In the genomic region with DNA sequence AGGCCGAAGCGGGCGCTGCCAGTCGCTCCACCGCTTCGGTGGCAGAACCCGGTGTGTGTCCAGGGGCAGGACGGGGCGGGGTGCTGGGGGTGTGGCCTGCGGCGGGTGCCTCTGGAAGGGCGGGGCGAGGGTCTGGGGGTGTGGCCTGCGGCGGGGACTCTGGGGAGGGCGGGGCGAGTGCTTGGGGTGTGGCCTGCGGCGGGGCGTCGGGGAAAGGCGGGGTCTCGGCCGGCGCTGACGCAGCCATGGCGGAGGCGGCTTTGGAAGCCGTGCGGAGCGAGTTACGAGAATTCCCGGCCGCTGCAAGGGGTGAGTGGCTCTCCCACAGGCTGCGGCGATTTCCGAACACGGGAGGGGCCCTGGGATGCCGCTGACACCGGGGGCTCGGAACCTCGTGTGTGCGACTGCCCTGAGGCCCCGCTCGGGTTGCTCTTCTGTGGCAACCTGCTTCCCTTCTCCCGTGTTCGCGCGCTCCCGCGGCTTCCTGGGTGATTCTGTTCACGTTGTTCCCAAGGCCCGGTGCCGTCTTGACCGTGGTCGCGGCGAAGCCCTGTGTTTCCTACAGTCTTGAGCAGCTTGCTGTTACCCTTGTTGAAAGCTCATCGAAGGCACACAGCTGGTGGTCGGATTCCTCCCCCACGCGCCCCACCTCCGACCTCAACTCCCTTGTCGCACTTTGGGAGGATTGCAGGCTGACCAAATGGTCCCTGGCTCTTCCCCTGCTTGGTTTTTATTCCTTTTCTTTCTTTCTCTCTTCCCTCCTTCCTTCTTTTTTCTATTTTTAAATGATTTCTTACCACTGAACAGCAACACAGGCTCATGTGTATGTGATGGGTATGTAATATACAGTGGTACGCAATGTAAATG, we compare ENCODE assay signal across 8 cellular contexts. TPM values are rescaled to one million over a fixed set of nuclear protein-coding genes. Genes with fewer than 3 reads are reported as not detected.
DNase-seq lines count a peak whose midpoint lies in the region; ATAC-seq and TF ChIP-seq lines count a peak whose summit lies in the region.

Gene JMJD7, plus strand, starts transcription at position 213 of the 867 bp plus-strand sequence. Its CDS starts 33 bp downstream, at position 246.

- TF ChIP-seq POLR2A in Raji (IDR thresholded peaks at IDR 0.05; ENCODE audit: insufficient read depth, low read depth, low read length): peak; percentile 86

- peak; percentile 36 for TF ChIP-seq EP300 in neural cell (conservative IDR thresholded peaks at IDR 0.05; ENCODE audit: poor library complexity, severe bottlenecking)

- no peaks in the 10 kb centered on the region for H3K9me3 Mint-ChIP-seq in stimulated activated naive CD8-positive, alpha-beta T cell treated with anti-CD3 and anti-CD28 coated beads, Interleukin-15, Interleukin-2, amounts not matched to agents 100 ng/mL and 50 ng/mL, for 24 hours

- no peaks in the 10 kb centered on the region for H3K9me3 ChIP-seq in neural cell (ENCODE audit: low read length)

- H3K4me3 ChIP-seq in fibroblast of the aortic adventitia (ENCODE audit: low read depth, low read length) (peak within 1 kb of the TSS; percentile 90), neural cell (ENCODE audit: low read length) (peak within 1 kb of the TSS; percentile 97)

- H2AFZ ChIP-seq in neural cell (ENCODE audit: low read depth, low read length): peak within 1 kb of the TSS; percentile 60

- peak; percentile 44 for TF ChIP-seq RAD21 in neural cell (conservative IDR thresholded peaks at IDR 0.05)

- peak within 1 kb of the TSS; percentile 71 for H3K4me2 ChIP-seq in neural cell (ENCODE audit: low read length)

- no peaks in the 10 kb centered on the region for H3K9me2 ChIP-seq in neural cell (ENCODE audit: insufficient read depth, low read length)

- peak within 1 kb of the TSS; percentile 86 for H3K4me3 Mint-ChIP-seq in stimulated activated naive CD8-positive, alpha-beta T cell treated with anti-CD3 and anti-CD28 coated beads, Interleukin-15, Interleukin-2, amounts not matched to agents 100 ng/mL and 50 ng/mL, for 24 hours

- H3K27me3 Mint-ChIP-seq in stimulated activated naive CD8-positive, alpha-beta T cell treated with anti-CD3 and anti-CD28 coated beads, Interleukin-15, Interleukin-2, amounts not matched to agents 100 ng/mL and 50 ng/mL, for 24 hours: no peaks in the 10 kb centered on the region

- H3F3A ChIP-seq in neural cell (ENCODE audit: insufficient read depth, low read length, poor library complexity, severe bottlenecking): no peaks in the 10 kb centered on the region

- H3K27ac ChIP-seq in neural cell (ENCODE audit: low read length): peak within 1 kb of the TSS; percentile 62

- DNase-seq in DMS114 treated with DMSO at 0.1 percent for 48 hours (lab: John Stamatoyannopoulos, UW; ENCODE audit: unreplicated experiment) (peak; percentile 50), KG1 (lab: John Stamatoyannopoulos, UW) (peak; percentile 77), fibroblast of the aortic adventitia (ENCODE audit: low read depth) (peak; percentile 79)
- DNase-seq in activated effector memory CD4-positive, alpha-beta T cell treated with Interleukin-2 at 50 U/mL for 16 hours: peak; percentile 91

- H3K36me3 ChIP-seq in neural cell (ENCODE audit: insufficient read depth, low read length): no peaks in the 10 kb centered on the region

- no peaks in the 10 kb centered on the region for H3K27me3 ChIP-seq in neural cell (ENCODE audit: insufficient read depth, low read depth, low read length)

- peak; percentile 60 for ATAC-seq in GM21526 (IDR thresholded peaks at IDR 0.05; ENCODE audit: low FRiP score, unreplicated experiment)

- TF ChIP-seq CTCF in fibroblast of the aortic adventitia (IDR thresholded peaks at IDR 0.05; ENCODE audit: insufficient read depth, low read length): no peak
- TF ChIP-seq CTCF in neural cell (IDR thresholded peaks at IDR 0.05; ENCODE audit: poor library complexity, severe bottlenecking): no peak

- H3K9ac ChIP-seq in neural cell (ENCODE audit: low read length): peak within 1 kb of the TSS; percentile 84

- H3K27ac Mint-ChIP-seq in stimulated activated naive CD8-positive, alpha-beta T cell treated with anti-CD3 and anti-CD28 coated beads, Interleukin-15, Interleukin-2, amounts not matched to agents 100 ng/mL and 50 ng/mL, for 24 hours: peak within 1 kb of the TSS; percentile 87

- peaks cover 38% of the 10 kb centered on the region for H3K4me1 Mint-ChIP-seq in stimulated activated naive CD8-positive, alpha-beta T cell treated with anti-CD3 and anti-CD28 coated beads, Interleukin-15, Interleukin-2, amounts not matched to agents 100 ng/mL and 50 ng/mL, for 24 hours (ENCODE audit: low read depth)

- H3K36me3 Mint-ChIP-seq in stimulated activated naive CD8-positive, alpha-beta T cell treated with anti-CD3 and anti-CD28 coated beads, Interleukin-15, Interleukin-2, amounts not matched to agents 100 ng/mL and 50 ng/mL, for 24 hours (ENCODE audit: low read depth): peaks cover 5% of the 10 kb centered on the region

- H3K79me2 ChIP-seq in neural cell (replicated peaks; ENCODE audit: insufficient read depth, low read length): peaks cover 3% of the 10 kb centered on the region

- H4K20me1 ChIP-seq in neural cell (ENCODE audit: insufficient read depth): no peaks in the 10 kb centered on the region

TF ChIP-seq in neural cell, 6 proteins besides CTCF, POLR2A, EP300 and RAD21:
- no peak for TF ChIP-seq EZH2 (IDR thresholded peaks at IDR 0.05; ENCODE audit: borderline replicate concordance, insufficient read depth, low read length, poor library complexity, severe bottlenecking)
- TF ChIP-seq SMC3 (conservative IDR thresholded peaks at IDR 0.05; ENCODE audit: poor library complexity): peak; percentile 42
- TF ChIP-seq POLR2AphosphoS5 (IDR thresholded peaks at IDR 0.05): peak; percentile 83
- TF ChIP-seq, protein P1, sequence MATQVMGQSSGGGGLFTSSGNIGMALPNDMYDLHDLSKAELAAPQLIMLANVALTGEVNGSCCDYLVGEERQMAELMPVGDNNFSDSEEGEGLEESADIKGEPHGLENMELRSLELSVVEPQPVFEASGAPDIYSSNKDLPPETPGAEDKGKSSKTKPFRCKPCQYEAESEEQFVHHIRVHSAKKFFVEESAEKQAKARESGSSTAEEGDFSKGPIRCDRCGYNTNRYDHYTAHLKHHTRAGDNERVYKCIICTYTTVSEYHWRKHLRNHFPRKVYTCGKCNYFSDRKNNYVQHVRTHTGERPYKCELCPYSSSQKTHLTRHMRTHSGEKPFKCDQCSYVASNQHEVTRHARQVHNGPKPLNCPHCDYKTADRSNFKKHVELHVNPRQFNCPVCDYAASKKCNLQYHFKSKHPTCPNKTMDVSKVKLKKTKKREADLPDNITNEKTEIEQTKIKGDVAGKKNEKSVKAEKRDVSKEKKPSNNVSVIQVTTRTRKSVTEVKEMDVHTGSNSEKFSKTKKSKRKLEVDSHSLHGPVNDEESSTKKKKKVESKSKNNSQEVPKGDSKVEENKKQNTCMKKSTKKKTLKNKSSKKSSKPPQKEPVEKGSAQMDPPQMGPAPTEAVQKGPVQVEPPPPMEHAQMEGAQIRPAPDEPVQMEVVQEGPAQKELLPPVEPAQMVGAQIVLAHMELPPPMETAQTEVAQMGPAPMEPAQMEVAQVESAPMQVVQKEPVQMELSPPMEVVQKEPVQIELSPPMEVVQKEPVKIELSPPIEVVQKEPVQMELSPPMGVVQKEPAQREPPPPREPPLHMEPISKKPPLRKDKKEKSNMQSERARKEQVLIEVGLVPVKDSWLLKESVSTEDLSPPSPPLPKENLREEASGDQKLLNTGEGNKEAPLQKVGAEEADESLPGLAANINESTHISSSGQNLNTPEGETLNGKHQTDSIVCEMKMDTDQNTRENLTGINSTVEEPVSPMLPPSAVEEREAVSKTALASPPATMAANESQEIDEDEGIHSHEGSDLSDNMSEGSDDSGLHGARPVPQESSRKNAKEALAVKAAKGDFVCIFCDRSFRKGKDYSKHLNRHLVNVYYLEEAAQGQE (IDR thresholded peaks at IDR 0.05; ENCODE audit: borderline replicate concordance): peak; percentile 73
- peak; percentile 70 for TF ChIP-seq TAF1 (IDR thresholded peaks at IDR 0.05; ENCODE audit: low read depth)
- peak; percentile 90 for TF ChIP-seq MXI1 (conservative IDR thresholded peaks at IDR 0.05; ENCODE audit: poor library complexity, severe bottlenecking)

RNA-seq across cellular contexts. Expression of gene JMJD7, which starts in this region (rescaled TPM):
- 3.1 and 6.3 TPM in 2 replicates for total RNA-seq in fibroblast of the aortic adventitia (ENCODE audit: low replicate concordance)
- polyA plus RNA-seq in neural cell: 14.0 and 19.8 TPM in 2 replicates
- polyA minus RNA-seq in neural cell: 3.9 and 4.4 TPM in 2 replicates

Comparison
In these comparisons a context has a peak if more than half of its experiments do, and no peak if none do; other contexts are left out.
1. Peak in every context shown above with its lines: DNase-seq, ATAC-seq, H3K4me3 ChIP-seq and H3K27ac ChIP-seq.